Comparison of ENCODE assay signal across 6 cellular contexts in genomic region chr19:7916137-7916907, GRCh38. TPM values are rescaled to one million over a fixed set of nuclear protein-coding genes. Genes with fewer than 3 reads are reported as not detected.
DNase-seq lines count a peak whose midpoint lies in the region; ATAC-seq and TF ChIP-seq lines count a peak whose summit lies in the region.

No MANE protein-coding gene starts in this region.

- WGBS in esophagus squamous epithelium, 2 donors, result 12% methylated on average over 3 of the region's 90 CpGs; no CpG with 5 or more reads in 1 of the 2 donors

- in situ Hi-C loops in GM13976 (cut with MboI; ENCODE audit: low sequenced_read_pairs, unreplicated experiment), result no loop called here

- DNase-seq in GM13976 (ENCODE audit: low spot score) (peak; percentile 60), T-helper 2 cell (peak; percentile 29 to 75 (median 47)), esophagus squamous epithelium (lab: John Stamatoyannopoulos, UW) (no peak)
- DNase-seq in stimulated activated CD8-positive, alpha-beta memory T cell treated with anti-CD3 and anti-CD28 coated beads, Interleukin-15, amount 100 ng/mL, for 48 hours (ENCODE audit: low read depth in 2 of 2), result peak; percentile 36 to 53

- ATAC-seq in HG02973 (IDR thresholded peaks at IDR 0.05; ENCODE audit: unreplicated experiment) (no peak), GM21381 (IDR thresholded peaks at IDR 0.05; ENCODE audit: unreplicated experiment) (no peak)

- H3K36me3 ChIP-seq in esophagus squamous epithelium, result peaks cover 15 to 25% (median 16%) of the 10 kb centered on the region in 3 donors

- peak overlapping the region in 2 of 4 donors; percentile 60 to 73 for H3K27ac ChIP-seq in esophagus squamous epithelium

- no peak for TF ChIP-seq POLR2A in esophagus squamous epithelium (IDR thresholded peaks at IDR 0.05)

- TF ChIP-seq CTCF in GM13976 (IDR thresholded peaks at IDR 0.05; ENCODE audit: borderline replicate concordance, control extremely low read depth, extremely low read depth, insufficient read depth, missing control alignments) (no peak), esophagus squamous epithelium (IDR thresholded peaks at IDR 0.05) (peak in 1 of 6 experiments; percentile 10)

- H3K4me3 ChIP-seq in esophagus squamous epithelium, result peak overlapping the region; percentile 12 to 65 (median 31)

- intact Hi-C loops in esophagus squamous epithelium (cut with DNase I), result no loop called here

- H3K9me3 ChIP-seq in esophagus squamous epithelium, result no peaks in the 10 kb centered on the region

- H3K4me1 ChIP-seq in esophagus squamous epithelium, result peaks cover 34 to 55% (median 35%) of the 10 kb centered on the region in 3 donors

- peaks cover 19 to 64% (median 24%) of the 10 kb centered on the region in 4 donors for H3K27me3 ChIP-seq in esophagus squamous epithelium

RNA-seq across cellular contexts. Expression of gene TGFBR3L, which starts 1.7 kb away (rescaled TPM):
- not detected for total RNA-seq in esophagus squamous epithelium

RNA-seq across cellular contexts. Expression of gene SNAPC2, which starts 3.8 kb away (rescaled TPM):
- 10 to 100 TPM in 1 of 4 donors, 1 to 10 TPM in 3; 6.2 to 10.9 (median 6.4) TPM for total RNA-seq in esophagus squamous epithelium

RNA-seq across cellular contexts. Expression of gene CTXN1, which starts 9.6 kb away (rescaled TPM):
- 1 to 10 TPM in 1 of 4 donors, under 1 TPM in 2, not detected in 1; 0.35 to 2.7 (median 0.75) TPM for total RNA-seq in esophagus squamous epithelium

RNA-seq across cellular contexts. Expression of gene MAP2K7, which starts 12.6 kb away (rescaled TPM):
- 10 to 100 TPM in 3 of 4 donors, 1 to 10 TPM in 1; 8.6 to 17.3 (median 13.8) TPM for total RNA-seq in esophagus squamous epithelium

RNA-seq across cellular contexts. Expression of gene TIMM44, which starts 27.1 kb away (rescaled TPM):
- total RNA-seq in esophagus squamous epithelium, result 10 to 100 TPM; 36.4 to 52.6 (median 45.5) TPM
